ENCODE assay signal across 28 cellular contexts in the genomic region with DNA sequence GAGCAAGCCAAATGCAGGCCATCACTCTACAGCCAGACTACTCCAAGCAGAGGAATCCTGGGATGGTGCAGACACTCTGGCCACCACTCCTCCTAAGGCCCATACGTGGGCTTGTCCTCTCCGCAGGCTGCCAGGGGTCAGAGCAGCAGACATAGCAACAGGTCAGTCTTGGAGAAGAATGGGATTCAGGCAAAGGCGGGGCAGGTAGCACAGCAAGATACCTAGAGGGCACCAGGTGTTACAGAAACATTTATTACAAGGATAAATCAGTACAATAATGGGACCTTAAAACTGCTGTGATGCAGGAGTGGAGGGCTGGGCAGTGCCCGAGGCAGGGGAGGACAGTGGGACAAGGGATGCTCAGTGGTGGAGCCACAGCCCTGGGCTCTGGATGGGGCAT. TPM values are rescaled to one million over a fixed set of nuclear protein-coding genes. Genes with fewer than 3 reads are reported as not detected.
"Had no signal": no experiment of that assay in that cellular context is flagged by ENCODE, and none has a peak within 500 bp of the region (broad histone marks: within the 10 kb centered on the region; RNA-seq: fewer than 3 reads in every experiment).

No MANE protein-coding gene starts in this region.

- FAIRE-seq: TTC549 had no signal

- H3K4me3 ChIP-seq: MG63, SK-N-MC had no signal

- H3K36me3 ChIP-seq: MG63 had no signal

- H3K4me3 Mint-ChIP-seq: activated CD4-positive, alpha-beta memory T cell treated with anti-CD3 and anti-CD28 coated beads for 36 hours; activated CD4-positive, alpha-beta T cell treated with anti-CD3 and anti-CD28 coated beads, Interleukin-2, amount 10 ng/mL, durations not matched to agents 7 days and 5 days; activated naive CD4-positive, alpha-beta T cell treated with anti-CD3 and anti-CD28 coated beads, Interleukin-2, amount 10 ng/mL, durations not matched to agents 7 days and 5 days; activated naive CD8-positive, alpha-beta T cell treated with anti-CD3 and anti-CD28 coated beads for 36 hours; activated T-cell treated with anti-CD3 and anti-CD28 coated beads, Interleukin-2, amount 50 U/mL, for 4 hours; T-cell had no signal

- H3K27ac Mint-ChIP-seq: activated CD4-positive, alpha-beta memory T cell treated with anti-CD3 and anti-CD28 coated beads for 36 hours; activated naive CD4-positive, alpha-beta T cell treated with anti-CD3 and anti-CD28 coated beads, Interleukin-2, amount 10 ng/mL, durations not matched to agents 7 days and 5 days; activated naive CD8-positive, alpha-beta T cell treated with anti-CD3 and anti-CD28 coated beads for 36 hours; T-cell had no signal

- H3K27me3 ChIP-seq: MG63 had no signal

- H3K27ac ChIP-seq: SK-N-MC had no signal

- H3K9me3 Mint-ChIP-seq: activated CD4-positive, alpha-beta memory T cell treated with anti-CD3 and anti-CD28 coated beads for 36 hours; activated CD4-positive, alpha-beta T cell treated with anti-CD3 and anti-CD28 coated beads, Interleukin-2, amount 10 ng/mL, durations not matched to agents 7 days and 5 days; activated naive CD4-positive, alpha-beta T cell treated with anti-CD3 and anti-CD28 coated beads, Interleukin-2, amount 10 ng/mL, durations not matched to agents 7 days and 5 days; activated naive CD8-positive, alpha-beta T cell treated with anti-CD3 and anti-CD28 coated beads for 36 hours; activated T-cell treated with anti-CD3 and anti-CD28 coated beads, Interleukin-2, amount 50 U/mL, for 4 hours; T-cell had no signal

- DNase-seq: activated CD4-positive, alpha-beta memory T cell treated with anti-CD3 and anti-CD28 coated beads for 36 hours; activated CD4-positive, alpha-beta T cell treated with anti-CD3 and anti-CD28 coated beads, Interleukin-2, amount 10 ng/mL, durations not matched to agents 7 days and 5 days; activated CD4-positive, CD25-positive, alpha-beta regulatory T cell; activated CD8-positive, alpha-beta memory T cell treated with anti-CD3 and anti-CD28 coated beads for 24 hours; activated effector memory CD4-positive, alpha-beta T cell treated with anti-CD3 and anti-CD28 coated beads, Interleukin-2, amount 50 U/mL, for 16 hours; activated naive CD4-positive, alpha-beta T cell treated with anti-CD3 and anti-CD28 coated beads, Interleukin-2, amount 10 ng/mL, durations not matched to agents 7 days and 5 days; activated naive CD8-positive, alpha-beta T cell treated with anti-CD3 and anti-CD28 coated beads for 36 hours; activated T-cell treated with anti-CD3 and anti-CD28 coated beads, Interleukin-2, amount 50 U/mL, for 4 hours; caudate nucleus; MG63; MV-4-11; NCI-H1092 treated with DMSO at 0.1 percent for 48 hours; NCI-H1417 treated with DMSO at 0.1 percent for 48 hours; NCI-H1694; NCI-H2029; NCI-H2107; NCI-H345; NCI-H510A; NCI-H526 treated with DMSO at 0.1 percent for 48 hours; NCI-H82; T-cell; T-helper 2 cell; T1000 had no signal

- ATAC-seq: activated T-cell treated with anti-CD3 and anti-CD28 coated beads, Interleukin-2, amount 50 U/mL, for 4 hours; Right ventricle myocardium inferior; T-cell had no signal

- H3K36me3 Mint-ChIP-seq: activated CD4-positive, alpha-beta memory T cell treated with anti-CD3 and anti-CD28 coated beads for 36 hours; activated naive CD4-positive, alpha-beta T cell treated with anti-CD3 and anti-CD28 coated beads, Interleukin-2, amount 10 ng/mL, durations not matched to agents 7 days and 5 days; activated naive CD8-positive, alpha-beta T cell treated with anti-CD3 and anti-CD28 coated beads for 36 hours; T-cell had no signal

- H3K27me3 Mint-ChIP-seq: activated CD4-positive, alpha-beta memory T cell treated with anti-CD3 and anti-CD28 coated beads for 36 hours; activated CD4-positive, alpha-beta T cell treated with anti-CD3 and anti-CD28 coated beads, Interleukin-2, amount 10 ng/mL, durations not matched to agents 7 days and 5 days; activated naive CD8-positive, alpha-beta T cell treated with anti-CD3 and anti-CD28 coated beads for 36 hours had no signal

- H3K9me3 ChIP-seq: MG63 had no signal

RNA-seq across cellular contexts. Expression of a gene that starts 20.3 kb away (rescaled TPM):
- total RNA-seq: activated CD4-positive, alpha-beta memory T cell treated with anti-CD3 and anti-CD28 coated beads for 36 hours; activated CD4-positive, alpha-beta T cell treated with anti-CD3 and anti-CD28 coated beads, Interleukin-2, amount 10 ng/mL, durations not matched to agents 7 days and 5 days; activated naive CD8-positive, alpha-beta T cell treated with anti-CD3 and anti-CD28 coated beads for 36 hours; activated T-cell treated with anti-CD3 and anti-CD28 coated beads, Interleukin-2, amount 50 U/mL, for 4 hours; OCI-LY7; Right ventricle myocardium inferior; RPMI7951 had no signal

RNA-seq across cellular contexts. Expression of a gene that starts 57.4 kb away (rescaled TPM):
- total RNA-seq: activated CD4-positive, alpha-beta memory T cell treated with anti-CD3 and anti-CD28 coated beads for 36 hours; activated CD4-positive, alpha-beta T cell treated with anti-CD3 and anti-CD28 coated beads, Interleukin-2, amount 10 ng/mL, durations not matched to agents 7 days and 5 days; activated naive CD8-positive, alpha-beta T cell treated with anti-CD3 and anti-CD28 coated beads for 36 hours; OCI-LY7; Right ventricle myocardium inferior; RPMI7951 had no signal
